In genomic region chr2:223219872-223220621, GRCh38 we compare ENCODE assay signal across 14 cellular contexts.
DNase-seq lines count a peak whose midpoint lies in the region; ATAC-seq and TF ChIP-seq lines count a peak whose summit lies in the region.
"Had no signal": no experiment of that assay in that cellular context is flagged by ENCODE, and none has a peak within 500 bp of the region (broad histone marks: within the 10 kb centered on the region; RNA-seq: fewer than 3 reads in every experiment).

No MANE protein-coding gene starts in this region.

- H3K9me3 ChIP-seq in fibroblast of lung (ENCODE audit: control insufficient read depth, insufficient read depth, low read depth, low read length) (no peaks in the 10 kb centered on the region), prostate gland (no peaks in the 10 kb centered on the region), right lobe of liver (no peaks in the 10 kb centered on the region)
- H3K9me3 ChIP-seq: BLaER1 had no signal

- 57% methylated on average over 9 of the region's 9 CpGs for WGBS in prostate gland
- 50% methylated on average over 9 of the region's 9 CpGs for WGBS in right lobe of liver (ENCODE audit: insufficient coverage, low coverage, low lambda C conversion rate, missing lambda C conversion rate)

- H3K36me3 Mint-ChIP-seq in WTC11 (no peaks in the 10 kb centered on the region), endothelial cell (ENCODE audit: low read depth, unreplicated experiment) (no peaks in the 10 kb centered on the region)
- H3K36me3 Mint-ChIP-seq: CD4-positive, CD25-positive, alpha-beta regulatory T cell had no signal

- no peak overlapping the region for H3K4me3 Mint-ChIP-seq in WTC11
- H3K4me3 Mint-ChIP-seq in endothelial cell (ENCODE audit: unreplicated experiment): no peak overlapping the region
- H3K4me3 Mint-ChIP-seq: CD4-positive, CD25-positive, alpha-beta regulatory T cell had no signal

- H3K4me1 ChIP-seq in fibroblast of lung (ENCODE audit: control insufficient read depth, extremely low read depth, insufficient read depth, low read length) (no peaks in the 10 kb centered on the region), prostate gland (replicated peaks) (peaks cover 7% of the 10 kb centered on the region), right lobe of liver (no peaks in the 10 kb centered on the region)
- H3K4me1 ChIP-seq: BLaER1 had no signal

- ATAC-seq in WTC11 (peak; percentile 55), right lobe of liver (no peak)

- H3K27me3 Mint-ChIP-seq in WTC11 (ENCODE audit: low read depth) (no peaks in the 10 kb centered on the region), endothelial cell (ENCODE audit: unreplicated experiment) (no peaks in the 10 kb centered on the region)
- H3K27me3 Mint-ChIP-seq: CD4-positive, CD25-positive, alpha-beta regulatory T cell had no signal

- intact Hi-C loops in prostate gland (cut with DNase I): no loop called here
- intact Hi-C loops in right lobe of liver (cut with DNase I): no loop called here

- no peaks in the 10 kb centered on the region for H3K27me3 ChIP-seq in fibroblast of lung (ENCODE audit: control insufficient read depth, insufficient read depth, low read length)
- no peaks in the 10 kb centered on the region for H3K27me3 ChIP-seq in prostate gland (replicated peaks; ENCODE audit: insufficient read depth)
- H3K27me3 ChIP-seq in right lobe of liver: no peaks in the 10 kb centered on the region
- H3K27me3 ChIP-seq: BLaER1 had no signal

- H3K27ac ChIP-seq in fibroblast of lung (ENCODE audit: insufficient read depth, low read length): no peak overlapping the region
- no peak overlapping the region for H3K27ac ChIP-seq in prostate gland
- no peak overlapping the region for H3K27ac ChIP-seq in right lobe of liver
- H3K27ac ChIP-seq: 22Rv1, BLaER1 had no signal

- no peaks in the 10 kb centered on the region for H4K20me1 ChIP-seq in fibroblast of lung (ENCODE audit: control insufficient read depth, extremely low read depth, insufficient read depth, low read length)
- H4K20me1 ChIP-seq: BLaER1 had no signal

- CTCF ChIA-PET in WTC11 (lab: Charles Lee): interaction anchor here (1.3 to 1.4 kb wide), 2 partner anchors 9 to 248 kb away, joined by 3 to 5 read pairs; no protein-coding TSS in a partner anchor

- no peak overlapping the region for H3K4me2 ChIP-seq in fibroblast of lung (ENCODE audit: extremely low read depth, insufficient read depth, low read length)
- H3K4me2 ChIP-seq: BLaER1 had no signal

- peak overlapping the region; percentile 17 for H2AFZ ChIP-seq in fibroblast of lung (ENCODE audit: low read length)

- H3K4me1 Mint-ChIP-seq in WTC11 (peaks cover 28% of the 10 kb centered on the region), endothelial cell (ENCODE audit: unreplicated experiment) (no peaks in the 10 kb centered on the region)
- H3K4me1 Mint-ChIP-seq: CD4-positive, CD25-positive, alpha-beta regulatory T cell had no signal

- peak; percentile 13 for DNase-seq in NCI-H1694 (lab: John Stamatoyannopoulos, UW)
- no peak for DNase-seq in NCI-H1694 treated with DMSO at 0.1 percent for 48 hours (lab: John Stamatoyannopoulos, UW)
- DNase-seq in WTC11 (ENCODE audit: low spot score): no peak
- DNase-seq in fibroblast of lung (ENCODE audit: low read depth in 2 of 2): no peak
- peak; percentile 23 for DNase-seq in prostate gland (ENCODE audit: low spot score)
- no peak for DNase-seq in endothelial cell (ENCODE audit: low spot score)
- no peak for DNase-seq in right lobe of liver
- DNase-seq in ACHN: no peak
- DNase-seq: AML-193; Calu3; CD4-positive, CD25-positive, alpha-beta regulatory T cell; DMS 273 treated with DMSO at 0.1 percent for 48 hours had no signal

- H3K79me2 ChIP-seq in fibroblast of lung (ENCODE audit: control insufficient read depth, insufficient read depth, low read length): no peaks in the 10 kb centered on the region

- POLR2A ChIA-PET in WTC11 (lab: Charles Lee): no interaction called here

- TF ChIP-seq POLR2A in prostate gland (IDR thresholded peaks at IDR 0.05) (no peak), right lobe of liver (IDR thresholded peaks at IDR 0.05) (no peak)

- H3K9ac ChIP-seq in fibroblast of lung (ENCODE audit: insufficient read depth, low read length): no peak overlapping the region
- H3K9ac ChIP-seq: BLaER1 had no signal

- TF ChIP-seq CTCF in WTC11 (IDR thresholded peaks at IDR 0.05) (no peak), fibroblast of lung (conservative IDR thresholded peaks at IDR 0.05 in 1 of 2, IDR thresholded peaks at IDR 0.05 in 1 of 2; ENCODE audit: low read depth in 1 of 2, low read length in 2 of 2) (no peak), prostate gland (IDR thresholded peaks at IDR 0.05) (no peak), endothelial cell (IDR thresholded peaks at IDR 0.05; ENCODE audit: unreplicated experiment) (no peak), right lobe of liver (IDR thresholded peaks at IDR 0.05) (no peak)

- H3K27ac Mint-ChIP-seq in WTC11 (no peak overlapping the region), endothelial cell (ENCODE audit: unreplicated experiment) (no peak overlapping the region)

- H3K9me3 Mint-ChIP-seq in WTC11 (no peaks in the 10 kb centered on the region; the same call in 1 of the 2 replicates), endothelial cell (ENCODE audit: unreplicated experiment) (no peaks in the 10 kb centered on the region)

- in situ Hi-C loops in ACHN (cut with HindIII; ENCODE audit: low pct_ligation_motif_present, low pct_unique_long_range_greater_than_20kb, low sequenced_read_pairs): no loop called here

- H3K4me3 ChIP-seq in fibroblast of lung (replicated peaks in 1 of 4; ENCODE audit: control extremely low read depth in 1 of 4, insufficient read depth in 1 of 4, low read depth in 3 of 4, low read length in 4 of 4): no peak overlapping the region
- H3K4me3 ChIP-seq in prostate gland: no peak overlapping the region
- H3K4me3 ChIP-seq in right lobe of liver: no peak overlapping the region
- H3K4me3 ChIP-seq: BLaER1 had no signal

- H3K36me3 ChIP-seq in fibroblast of lung (ENCODE audit: control insufficient read depth, insufficient read depth, low read length): no peaks in the 10 kb centered on the region
- H3K36me3 ChIP-seq in prostate gland: no peaks in the 10 kb centered on the region
- H3K36me3 ChIP-seq in right lobe of liver: no peaks in the 10 kb centered on the region
- H3K36me3 ChIP-seq: BLaER1 had no signal

TF ChIP-seq in WTC11, 78 proteins besides CTCF, POLR2A, EP300 and RAD21:
- no peak for TF ChIP-seq RORB (CRISPR knock-in tag; IDR thresholded peaks at IDR 0.05)
- no peak for TF ChIP-seq ZNF232 (CRISPR knock-in tag; IDR thresholded peaks at IDR 0.05)
- TF ChIP-seq ZNF281 (CRISPR knock-in tag; IDR thresholded peaks at IDR 0.05): no peak
- no peak for TF ChIP-seq CBFB (CRISPR knock-in tag; IDR thresholded peaks at IDR 0.05; ENCODE audit: low read depth)
- TF ChIP-seq, protein P1, sequence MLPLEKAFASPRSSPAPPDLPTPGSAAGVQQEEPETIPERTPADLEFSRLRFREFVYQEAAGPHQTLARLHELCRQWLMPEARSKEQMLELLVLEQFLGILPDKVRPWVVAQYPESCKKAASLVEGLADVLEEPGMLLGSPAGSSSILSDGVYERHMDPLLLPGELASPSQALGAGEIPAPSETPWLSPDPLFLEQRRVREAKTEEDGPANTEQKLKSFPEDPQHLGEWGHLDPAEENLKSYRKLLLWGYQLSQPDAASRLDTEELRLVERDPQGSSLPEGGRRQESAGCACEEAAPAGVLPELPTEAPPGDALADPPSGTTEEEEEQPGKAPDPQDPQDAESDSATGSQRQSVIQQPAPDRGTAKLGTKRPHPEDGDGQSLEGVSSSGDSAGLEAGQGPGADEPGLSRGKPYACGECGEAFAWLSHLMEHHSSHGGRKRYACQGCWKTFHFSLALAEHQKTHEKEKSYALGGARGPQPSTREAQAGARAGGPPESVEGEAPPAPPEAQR (CRISPR knock-in tag; IDR thresholded peaks at IDR 0.05): no peak
- TF ChIP-seq TCF7 (CRISPR knock-in tag; IDR thresholded peaks at IDR 0.05; ENCODE audit: low read depth): no peak
- no peak for TF ChIP-seq ZNF317 (CRISPR knock-in tag; IDR thresholded peaks at IDR 0.05; ENCODE audit: borderline replicate concordance, low read depth)

Comparison
In these comparisons a context has a peak if more than half of its experiments do, and no peak if none do; other contexts are left out.
1. DNase-seq: peak in NCI-H1694 (single experiment) and prostate gland (single experiment); none in NCI-H1694 treated with DMSO at 0.1 percent for 48 hours (single experiment), WTC11 (single experiment), fibroblast of lung (0 of 2), endothelial cell (single experiment), right lobe of liver (0 of 3) and ACHN (single experiment).